ENCODE assay signal across 33 cellular contexts in genomic region chr7:68482800-68483199, GRCh38.
DNase-seq lines count a peak whose midpoint lies in the region; ATAC-seq and TF ChIP-seq lines count a peak whose summit lies in the region.
"Had no signal": no experiment of that assay in that cellular context is flagged by ENCODE, and none has a peak within 500 bp of the region (broad histone marks: within the 10 kb centered on the region; RNA-seq: fewer than 3 reads in every experiment).

No MANE protein-coding gene starts in this region.

- H3K9ac ChIP-seq in SK-N-MC (ENCODE audit: insufficient read length), result no peak overlapping the region
- H3K9ac ChIP-seq: BLaER1; BLaER1 treated with 17β-estradiol and CSF1 and Interleukin-3, amounts not matched to agents 10 nM and 100 nM had no signal

- ATAC-seq in GM19455 (IDR thresholded peaks at IDR 0.05; ENCODE audit: unreplicated experiment) (no peak), body of pancreas (no peak)
- ATAC-seq: A549; CD8-positive, alpha-beta T cell had no signal

- 78 to 86% methylated on average over 5 of the region's 5 CpGs for whole genome bisulfite sequencing in body of pancreas, 2 donors

- intact Hi-C loops in body of pancreas (cut with DNase I), result no loop called here

- H3K27ac ChIP-seq in SK-N-MC, result no peak overlapping the region
- H3K27ac ChIP-seq in body of pancreas, result no peak overlapping the region
- H3K27ac ChIP-seq: 22Rv1; A549; BLaER1; BLaER1 treated with 17β-estradiol and CSF1 and Interleukin-3, amounts not matched to agents 10 nM and 100 nM; C4-2B had no signal

- DNase-seq in AG10803 (ENCODE audit: low read depth) (peak; percentile 32), H4 (ENCODE audit: low spot score) (peak; percentile 20), M059J (ENCODE audit: low read depth) (peak; percentile 65), SK-N-MC (ENCODE audit: low read depth, low spot score) (peak; percentile 62), GM20000 (ENCODE audit: low spot score) (no peak), body of pancreas (no peak)
- DNase-seq in activated CD4-positive, alpha-beta T cell treated with anti-CD3 and anti-CD28 coated beads, Interleukin-2, amount 50 U/mL, for 4 hours, result no peak
- DNase-seq: 8988T; ACHN; AML-193; BE2C; C1 segment of cervical spinal cord; Caco-2; Calu3; CD4-positive, alpha-beta memory T cell; CD4-positive, alpha-beta T cell; CD4-positive, CD25-positive, alpha-beta regulatory T cell; CD8-positive, alpha-beta memory T cell; CD8-positive, alpha-beta T cell; COR-L47; DMS 273 treated with DMSO at 0.1 percent for 48 hours; DMS153; DMS53; DMS79; DMS79 treated with DMSO at 0.1 percent for 48 hours; DND-41; EL had no signal

- H3K9me3 ChIP-seq in SK-N-MC (ENCODE audit: low read depth, low read length) (no peaks in the 10 kb centered on the region), body of pancreas (no peaks in the 10 kb centered on the region)
- H3K9me3 ChIP-seq: A549 had no signal

- H3K4me1 ChIP-seq in body of pancreas, result no peaks in the 10 kb centered on the region
- H3K4me1 ChIP-seq: A549; BE2C; BLaER1; BLaER1 treated with 17β-estradiol and CSF1 and Interleukin-3, amounts not matched to agents 10 nM and 100 nM; Caco-2 had no signal

- TF ChIP-seq POLR2A in body of pancreas (IDR thresholded peaks at IDR 0.05), result no peak

- no peaks in the 10 kb centered on the region for H3K27me3 ChIP-seq in body of pancreas
- H3K27me3 ChIP-seq: BE2C; BLaER1; BLaER1 treated with 17β-estradiol and CSF1 and Interleukin-3, amounts not matched to agents 10 nM and 100 nM had no signal

- H3K4me3 ChIP-seq in AG10803 (ENCODE audit: low read length) (no peak overlapping the region), SK-N-MC (no peak overlapping the region), body of pancreas (no peak overlapping the region)
- H3K4me3 ChIP-seq: A549; BLaER1; BLaER1 treated with 17β-estradiol and CSF1 and Interleukin-3, amounts not matched to agents 10 nM and 100 nM had no signal

- H3K36me3 ChIP-seq in SK-N-MC (ENCODE audit: insufficient read depth, low read length) (no peaks in the 10 kb centered on the region), body of pancreas (replicated peaks in 1 of 2; ENCODE audit: insufficient read depth in 1 of 2, low read depth in 2 of 2) (no peaks in the 10 kb centered on the region)
- H3K36me3 ChIP-seq: BE2C; BLaER1; BLaER1 treated with 17β-estradiol and CSF1 and Interleukin-3, amounts not matched to agents 10 nM and 100 nM had no signal

- TF ChIP-seq CTCF in AG10803 (conservative IDR thresholded peaks at IDR 0.05; ENCODE audit: low read length) (no peak), GM20000 (IDR thresholded peaks at IDR 0.05; ENCODE audit: extremely low read depth, missing control alignments) (no peak), body of pancreas (IDR thresholded peaks at IDR 0.05) (no peak)

Comparison
In these comparisons a context has a peak if more than half of its experiments do, and no peak if none do; other contexts are left out.
1. DNase-seq: peak in AG10803 (single experiment), H4 (single experiment), M059J (single experiment) and SK-N-MC (single experiment); none in activated CD4-positive, alpha-beta T cell treated with anti-CD3 and anti-CD28 coated beads, Interleukin-2, amount 50 U/mL, for 4 hours (0 of 2), GM20000 (single experiment) and body of pancreas (0 of 4).